Comparison of ENCODE assay signal across 31 cellular contexts in the genomic region with DNA sequence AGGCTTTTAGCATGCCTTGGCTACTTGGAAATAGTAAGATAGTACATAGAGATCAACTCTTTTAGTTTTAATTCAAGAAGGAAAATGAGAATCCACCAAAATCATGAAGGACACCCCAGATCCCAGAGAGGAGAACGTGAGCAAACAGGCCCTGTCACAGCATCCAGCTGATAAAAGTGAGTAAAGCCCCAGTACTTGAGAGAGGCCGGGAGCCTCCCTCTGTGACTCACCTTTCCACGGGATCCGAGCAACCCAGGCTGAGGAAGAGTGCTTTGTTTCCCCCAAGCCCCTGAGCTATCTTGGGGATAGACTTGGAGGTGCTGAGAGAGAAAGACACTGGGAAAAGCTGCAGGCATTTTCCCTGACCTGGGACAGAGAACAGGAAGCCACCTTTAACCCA.
"Had no signal": no experiment of that assay in that cellular context is flagged by ENCODE, and none has a peak within 500 bp of the region (broad histone marks: within the 10 kb centered on the region; RNA-seq: fewer than 3 reads in every experiment).

No MANE protein-coding gene starts in this region.

- H3K27ac ChIP-seq: brain microvascular endothelial cell, SJCRH30, SK-N-MC had no signal

- H3K36me3 ChIP-seq: brain microvascular endothelial cell, MG63, SJCRH30 had no signal

- H3K4me1 ChIP-seq: SJCRH30 had no signal

- ATAC-seq: activated CD4-positive, alpha-beta T cell treated with anti-CD3 and anti-CD28 coated beads for 36 hours; activated CD4-positive, CD25-positive, alpha-beta regulatory T cell treated with anti-CD3 and anti-CD28 coated beads, Interleukin-2, amount 50 U/mL, for 24 hours; activated CD8-positive, alpha-beta memory T cell treated with anti-CD3 and anti-CD28 coated beads, Interleukin-2, amount 10 ng/mL, durations not matched to agents 7 days and 5 days; activated naive CD8-positive, alpha-beta T cell treated with anti-CD3 and anti-CD28 coated beads, Interleukin-2, amount 50 U/mL, for 24 hours; Panc1; Right ventricle myocardium inferior; WTC11 had no signal

- H3K4me3 Mint-ChIP-seq: activated CD4-positive, alpha-beta memory T cell treated with anti-CD3 and anti-CD28 coated beads, Interleukin-2, amount 10 ng/mL, durations not matched to agents 7 days and 5 days; activated CD4-positive, alpha-beta T cell treated with anti-CD3 and anti-CD28 coated beads for 36 hours; activated CD8-positive, alpha-beta memory T cell treated with anti-CD3 and anti-CD28 coated beads, Interleukin-2, amount 10 ng/mL, durations not matched to agents 7 days and 5 days; activated naive CD4-positive, alpha-beta T cell treated with anti-CD3 and anti-CD28 coated beads, Interleukin-2, amount 10 ng/mL, durations not matched to agents 7 days and 5 days; activated naive CD8-positive, alpha-beta T cell; activated naive CD8-positive, alpha-beta T cell treated with anti-CD3 and anti-CD28 coated beads, Interleukin-2, amount 50 U/mL, for 24 hours; WTC11 had no signal

- FAIRE-seq: TTC549 had no signal

- H3K27me3 ChIP-seq: brain microvascular endothelial cell, MG63 had no signal

- H3K4me1 Mint-ChIP-seq: activated CD4-positive, alpha-beta memory T cell treated with anti-CD3 and anti-CD28 coated beads, Interleukin-2, amount 10 ng/mL, durations not matched to agents 7 days and 5 days; activated CD4-positive, alpha-beta T cell treated with anti-CD3 and anti-CD28 coated beads for 36 hours; activated CD8-positive, alpha-beta memory T cell treated with anti-CD3 and anti-CD28 coated beads, Interleukin-2, amount 10 ng/mL, durations not matched to agents 7 days and 5 days; activated naive CD4-positive, alpha-beta T cell treated with anti-CD3 and anti-CD28 coated beads, Interleukin-2, amount 10 ng/mL, durations not matched to agents 7 days and 5 days; activated naive CD8-positive, alpha-beta T cell treated with anti-CD3 and anti-CD28 coated beads, Interleukin-2, amount 50 U/mL, for 24 hours; WTC11 had no signal

- H3K36me3 Mint-ChIP-seq: activated naive CD4-positive, alpha-beta T cell treated with anti-CD3 and anti-CD28 coated beads, Interleukin-2, amount 10 ng/mL, durations not matched to agents 7 days and 5 days had no signal

- DNase-seq: activated CD4-positive, alpha-beta memory T cell treated with anti-CD3 and anti-CD28 coated beads, Interleukin-2, amount 10 ng/mL, durations not matched to agents 7 days and 5 days; activated CD4-positive, alpha-beta T cell treated with anti-CD3 and anti-CD28 coated beads for 36 hours; activated CD4-positive, alpha-beta T cell treated with anti-CD3 and anti-CD28 coated beads, Interleukin-2, amount 50 U/mL, for 1 hour; activated CD8-positive, alpha-beta memory T cell treated with anti-CD3 and anti-CD28 coated beads for 24 hours; activated CD8-positive, alpha-beta memory T cell treated with anti-CD3 and anti-CD28 coated beads, Interleukin-2, amount 10 ng/mL, durations not matched to agents 7 days and 5 days; activated CD8-positive, alpha-beta memory T cell treated with anti-CD3 and anti-CD28 coated beads, Interleukin-2, amount 50 U/mL, for 48 hours; activated effector memory CD4-positive, alpha-beta T cell treated with Interleukin-2 at 50 U/mL for 16 hours; activated naive CD4-positive, alpha-beta T cell treated with anti-CD3 and anti-CD28 coated beads, Interleukin-2, amount 10 ng/mL, durations not matched to agents 7 days and 5 days; activated naive CD8-positive, alpha-beta T cell treated with anti-CD3 and anti-CD28 coated beads, Interleukin-2, amount 50 U/mL, for 24 hours; activated T-cell treated with anti-CD3 and anti-CD28 coated beads, Interleukin-2, amount 50 U/mL, for 48 hours; amniotic stem cell; aorta; brain microvascular endothelial cell; Karpas-422; MG63; NCI-H1092; NCI-H1436 treated with DMSO at 0.1 percent for 48 hours; NCI-H1694 treated with DMSO at 0.1 percent for 48 hours; NCI-H2029; NCI-H345; NCI-H524 treated with DMSO at 0.1 percent for 48 hours; RPMI8226; SJCRH30; T1000 had no signal

- H3K4me3 ChIP-seq: MG63, SJCRH30, SK-N-MC had no signal

- H3K27me3 Mint-ChIP-seq: activated CD4-positive, alpha-beta T cell treated with anti-CD3 and anti-CD28 coated beads for 36 hours had no signal

- H3K27ac Mint-ChIP-seq: activated CD4-positive, alpha-beta memory T cell treated with anti-CD3 and anti-CD28 coated beads, Interleukin-2, amount 10 ng/mL, durations not matched to agents 7 days and 5 days; activated CD4-positive, alpha-beta T cell treated with anti-CD3 and anti-CD28 coated beads for 36 hours; activated CD8-positive, alpha-beta memory T cell treated with anti-CD3 and anti-CD28 coated beads, Interleukin-2, amount 10 ng/mL, durations not matched to agents 7 days and 5 days; activated naive CD4-positive, alpha-beta T cell treated with anti-CD3 and anti-CD28 coated beads, Interleukin-2, amount 10 ng/mL, durations not matched to agents 7 days and 5 days; activated naive CD8-positive, alpha-beta T cell; activated naive CD8-positive, alpha-beta T cell treated with anti-CD3 and anti-CD28 coated beads, Interleukin-2, amount 50 U/mL, for 24 hours; WTC11 had no signal
